In genomic region chr12:102638777-102639176, GRCh38 we compare ENCODE assay signal across 24 cellular contexts.
A peak's percentile ranks its signal among the peaks of the same experiment; 100 is the strongest.
DNase-seq lines count a peak whose midpoint lies in the region; ATAC-seq, FAIRE-seq and TF ChIP-seq lines count a peak whose summit lies in the region.
"Had no signal": no experiment of that assay in that cellular context is flagged by ENCODE, and none has a peak within 500 bp of the region (broad histone marks: within the 10 kb centered on the region; RNA-seq: fewer than 3 reads in every experiment).

No MANE protein-coding gene starts in this region.

- ATAC-seq in SK-N-SH treated with all-trans-retinoic acid at 6 μM for 48 hours (peak; percentile 46; the same call in 2 of the 3 replicates), GM18517 (IDR thresholded peaks at IDR 0.05; ENCODE audit: unreplicated experiment) (no peak)
- ATAC-seq: stimulated activated naive CD8-positive, alpha-beta T cell treated with anti-CD3 and anti-CD28 coated beads, Interleukin-15, Interleukin-2, amounts not matched to agents 100 U/mL and 50 U/mL, for 24 hours had no signal

- POLR2A ChIA-PET in activated CD4-positive, alpha-beta memory T cell treated with anti-CD3 and anti-CD28 coated beads for 36 hours (lab: Charles Lee), result no interaction called here

- no peaks in the 10 kb centered on the region for H3K36me3 Mint-ChIP-seq in activated CD4-positive, alpha-beta memory T cell treated with anti-CD3 and anti-CD28 coated beads for 36 hours
- H3K36me3 Mint-ChIP-seq: activated naive CD4-positive, alpha-beta T cell treated with anti-CD3 and anti-CD28 coated beads, Interleukin-2, amount 50 U/mL, for 24 hours; CD4-positive, CD25-positive, alpha-beta regulatory T cell; immature natural killer cell had no signal

- H3K9ac ChIP-seq in fibroblast of lung (ENCODE audit: insufficient read depth, low read length), result no peak overlapping the region

- H4K20me1 ChIP-seq in fibroblast of lung (ENCODE audit: control insufficient read depth, extremely low read depth, insufficient read depth, low read length), result no peaks in the 10 kb centered on the region

- H3K4me1 ChIP-seq in ACC112 (ENCODE audit: control insufficient read depth, insufficient read depth, low read length, unreplicated experiment) (peaks cover 8% of the 10 kb centered on the region), fibroblast of lung (ENCODE audit: control insufficient read depth, extremely low read depth, insufficient read depth, low read length) (no peaks in the 10 kb centered on the region)
- H3K4me1 ChIP-seq: Peyer's patch had no signal

- intact Hi-C loops in activated CD4-positive, alpha-beta memory T cell treated with anti-CD3 and anti-CD28 coated beads for 36 hours (cut with micrococcal nuclease), result no loop called here

- no peak for TF ChIP-seq CTCF in fibroblast of lung (conservative IDR thresholded peaks at IDR 0.05 in 1 of 2, IDR thresholded peaks at IDR 0.05 in 1 of 2; ENCODE audit: low read depth in 1 of 2, low read length in 2 of 2)

- H3K27ac ChIP-seq in ACC112 (ENCODE audit: low read depth, low read length) (0 out of 2 replicates have a peak overlapping the region, but pooled peaks have one; percentile 24), fibroblast of lung (ENCODE audit: insufficient read depth, low read length) (no peak overlapping the region)
- H3K27ac ChIP-seq: Peyer's patch, prostate gland, tibial artery had no signal

- DNase-seq in M059J (ENCODE audit: low read depth) (peak; percentile 2), fibroblast of lung (ENCODE audit: low read depth in 2 of 2) (peak; percentile 3 to 31), activated gamma-delta T cell (lab: John Stamatoyannopoulos, UW) (no peak), RCC 7860 (ENCODE audit: low spot score) (no peak)
- DNase-seq in activated CD4-positive, alpha-beta memory T cell treated with anti-CD3 and anti-CD28 coated beads for 36 hours, result no peak
- DNase-seq: activated T-cell treated with anti-CD3 and anti-CD28 coated beads, Interleukin-2, amount 50 U/mL, for 24 hours; CD4-positive, CD25-positive, alpha-beta regulatory T cell; cortex of kidney; H7; immature natural killer cell; Kasumi-1; NCI-H1436; NCI-H2171 treated with DMSO at 0.1 percent for 48 hours; NCI-H774; Peyer's patch; stimulated activated CD4-positive, alpha-beta T cell treated with anti-CD3 and anti-CD28 coated beads, Interleukin-4, amount 100 ng/mL, for 1 hour; stimulated activated naive CD8-positive, alpha-beta T cell treated with anti-CD3 and anti-CD28 coated beads, Interleukin-15, Interleukin-2, amounts not matched to agents 100 U/mL and 50 U/mL, for 24 hours; tibial artery had no signal

- H3K27me3 ChIP-seq in ACC112 (ENCODE audit: insufficient read depth, low read length), result no peaks in the 10 kb centered on the region
- no peaks in the 10 kb centered on the region for H3K27me3 ChIP-seq in fibroblast of lung (ENCODE audit: control insufficient read depth, insufficient read depth, low read length)
- H3K27me3 ChIP-seq: Peyer's patch, tibial artery had no signal

- H3K4me2 ChIP-seq in fibroblast of lung (ENCODE audit: extremely low read depth, insufficient read depth, low read length), result no peak overlapping the region

- CTCF ChIA-PET in activated CD4-positive, alpha-beta memory T cell treated with anti-CD3 and anti-CD28 coated beads for 36 hours (lab: Charles Lee), result no interaction called here

- H3K27ac Mint-ChIP-seq in activated CD4-positive, alpha-beta memory T cell treated with anti-CD3 and anti-CD28 coated beads for 36 hours, result no peak overlapping the region
- H3K27ac Mint-ChIP-seq: activated naive CD4-positive, alpha-beta T cell treated with anti-CD3 and anti-CD28 coated beads, Interleukin-2, amount 50 U/mL, for 24 hours; activated T-cell treated with anti-CD3 and anti-CD28 coated beads, Interleukin-2, amount 50 U/mL, for 24 hours; CD4-positive, CD25-positive, alpha-beta regulatory T cell; immature natural killer cell had no signal

- no peak overlapping the region for H3K4me3 Mint-ChIP-seq in activated CD4-positive, alpha-beta memory T cell treated with anti-CD3 and anti-CD28 coated beads for 36 hours
- H3K4me3 Mint-ChIP-seq: activated naive CD4-positive, alpha-beta T cell treated with anti-CD3 and anti-CD28 coated beads, Interleukin-2, amount 50 U/mL, for 24 hours; activated T-cell treated with anti-CD3 and anti-CD28 coated beads, Interleukin-2, amount 50 U/mL, for 24 hours; CD4-positive, CD25-positive, alpha-beta regulatory T cell; immature natural killer cell; neural crest cell had no signal

- H3K4me3 ChIP-seq in ACC112 (ENCODE audit: low read depth, low read length) (no peak overlapping the region), fibroblast of lung (replicated peaks in 1 of 4; ENCODE audit: control extremely low read depth in 1 of 4, insufficient read depth in 1 of 4, low read depth in 3 of 4, low read length in 4 of 4) (no peak overlapping the region)
- H3K4me3 ChIP-seq: Peyer's patch, prostate gland, tibial artery had no signal

- peaks cover 7% of the 10 kb centered on the region for H3K9me3 Mint-ChIP-seq in activated CD4-positive, alpha-beta memory T cell treated with anti-CD3 and anti-CD28 coated beads for 36 hours
- H3K9me3 Mint-ChIP-seq: activated naive CD4-positive, alpha-beta T cell treated with anti-CD3 and anti-CD28 coated beads, Interleukin-2, amount 50 U/mL, for 24 hours had no signal

- no peak overlapping the region for H2AFZ ChIP-seq in ACC112 (ENCODE audit: low read length, unreplicated experiment)
- H2AFZ ChIP-seq in fibroblast of lung (ENCODE audit: low read length), result no peak overlapping the region

- no peak for FAIRE-seq in RCC 7860 (lab: Jason Lieb, UNC)

- no peaks in the 10 kb centered on the region for H3K27me3 Mint-ChIP-seq in activated CD4-positive, alpha-beta memory T cell treated with anti-CD3 and anti-CD28 coated beads for 36 hours
- H3K27me3 Mint-ChIP-seq: activated naive CD4-positive, alpha-beta T cell treated with anti-CD3 and anti-CD28 coated beads, Interleukin-2, amount 50 U/mL, for 24 hours; activated T-cell treated with anti-CD3 and anti-CD28 coated beads, Interleukin-2, amount 50 U/mL, for 24 hours; CD4-positive, CD25-positive, alpha-beta regulatory T cell had no signal

- no peaks in the 10 kb centered on the region for H3K79me2 ChIP-seq in ACC112 (ENCODE audit: control insufficient read depth, insufficient read depth, low read length, unreplicated experiment)
- H3K79me2 ChIP-seq in fibroblast of lung (ENCODE audit: control insufficient read depth, insufficient read depth, low read length), result no peaks in the 10 kb centered on the region

- H3K9me3 ChIP-seq in fibroblast of lung (ENCODE audit: control insufficient read depth, insufficient read depth, low read depth, low read length), result no peaks in the 10 kb centered on the region
- H3K9me3 ChIP-seq: Peyer's patch, prostate gland, tibial artery had no signal

- H3K36me3 ChIP-seq in ACC112 (ENCODE audit: insufficient read depth, low read length) (no peaks in the 10 kb centered on the region), fibroblast of lung (ENCODE audit: control insufficient read depth, insufficient read depth, low read length) (no peaks in the 10 kb centered on the region)
- H3K36me3 ChIP-seq: Peyer's patch, prostate gland, tibial artery had no signal

- no peaks in the 10 kb centered on the region for H3K4me1 Mint-ChIP-seq in activated CD4-positive, alpha-beta memory T cell treated with anti-CD3 and anti-CD28 coated beads for 36 hours (ENCODE audit: low read depth)
- H3K4me1 Mint-ChIP-seq: activated naive CD4-positive, alpha-beta T cell treated with anti-CD3 and anti-CD28 coated beads, Interleukin-2, amount 50 U/mL, for 24 hours; CD4-positive, CD25-positive, alpha-beta regulatory T cell; immature natural killer cell; neural crest cell had no signal

TF ChIP-seq in SK-N-SH treated with all-trans-retinoic acid at 6 μM for 48 hours, 23 proteins besides CTCF, POLR2A, EP300 and RAD21:
- TF ChIP-seq TCF4 (CRISPR knock-in tag; IDR thresholded peaks at IDR 0.05; ENCODE audit: borderline replicate concordance) (no peak), ZFP30 (CRISPR knock-in tag; IDR thresholded peaks at IDR 0.05) (0 out of 2 replicates have a peak, but pooled peaks have one; percentile 16)

Comparison
In these comparisons a context has a peak if more than half of its experiments do, and no peak if none do; other contexts are left out.
1. DNase-seq: peak in M059J (single experiment) and fibroblast of lung (2 of 2); none in activated gamma-delta T cell (single experiment), RCC 7860 (single experiment) and activated CD4-positive, alpha-beta memory T cell treated with anti-CD3 and anti-CD28 coated beads for 36 hours (single experiment).